26 cellular contexts compared by ENCODE assay signal in genomic region chr1:89836997-89837909, GRCh38. TPM values are rescaled to one million over a fixed set of nuclear protein-coding genes. Genes with fewer than 3 reads are reported as not detected.
DNase-seq lines count a peak whose midpoint lies in the region; FAIRE-seq lines count a peak whose summit lies in the region.
"Had no signal": no experiment of that assay in that cellular context is flagged by ENCODE, and none has a peak within 500 bp of the region (broad histone marks: within the 10 kb centered on the region; RNA-seq: fewer than 3 reads in every experiment).

No MANE protein-coding gene starts in this region.

- H3K27ac ChIP-seq in HUES48 (ENCODE audit: low read depth, low read length) (peak overlapping the region; percentile 75), cingulate gyrus (ENCODE audit: low read depth, low read length) (peak overlapping the region; percentile 66), small intestine (ENCODE audit: low read depth in 1 of 2, low read length in 1 of 2) (no peak overlapping the region)
- H3K27ac ChIP-seq: brain microvascular endothelial cell, esophagus squamous epithelium, KMS-11, neutrophil, upper lobe of right lung had no signal

- peaks cover 22% of the 10 kb centered on the region for H3K4me1 Mint-ChIP-seq in activated CD4-positive, alpha-beta memory T cell treated with anti-CD3 and anti-CD28 coated beads, Interleukin-2, amount 10 ng/mL, durations not matched to agents 7 days and 5 days

- peaks cover 43% of the 10 kb centered on the region for H3K4me1 ChIP-seq in HUES48 (ENCODE audit: control insufficient read depth, insufficient read depth, low read length)
- peaks cover 0 to 2% of the 10 kb centered on the region in 2 donors for H3K4me1 ChIP-seq in small intestine (ENCODE audit: control insufficient read depth in 2 of 2, insufficient read depth in 1 of 2, low read depth in 1 of 2, low read length in 1 of 2)

- POLR2A ChIA-PET in activated CD4-positive, alpha-beta memory T cell treated with anti-CD3 and anti-CD28 coated beads, Interleukin-2, amount 10 ng/mL, durations not matched to agents 7 days and 5 days (lab: Charles Lee): no interaction called here

- H3K27ac Mint-ChIP-seq in activated CD4-positive, alpha-beta memory T cell treated with anti-CD3 and anti-CD28 coated beads, Interleukin-2, amount 10 ng/mL, durations not matched to agents 7 days and 5 days: no peak overlapping the region
- H3K27ac Mint-ChIP-seq: activated CD4-positive, alpha-beta memory T cell treated with anti-CD3 and anti-CD28 coated beads for 36 hours had no signal

- H3K9me3 Mint-ChIP-seq in activated CD4-positive, alpha-beta memory T cell treated with anti-CD3 and anti-CD28 coated beads, Interleukin-2, amount 10 ng/mL, durations not matched to agents 7 days and 5 days: no peaks in the 10 kb centered on the region
- H3K9me3 Mint-ChIP-seq: activated CD4-positive, alpha-beta memory T cell treated with anti-CD3 and anti-CD28 coated beads for 36 hours; CD4-positive, alpha-beta memory T cell had no signal

- 67 to 85% (median 73%) methylated on average over 4 of the region's 4 CpGs for WGBS in small intestine, 3 donors

- FAIRE-seq in islet of Langerhans (lab: Jason Lieb, UNC): peak; percentile 5
- FAIRE-seq in small intestine (lab: Jason Lieb, UNC): no peak

- H3K4me3 ChIP-seq in HUES48 (ENCODE audit: low read depth, low read length) (peak overlapping the region; percentile 7; the same call in 1 of the 2 replicates), small intestine (ENCODE audit: low read depth in 1 of 2, low read length in 2 of 2) (no peak overlapping the region)
- H3K4me3 ChIP-seq: esophagus squamous epithelium, upper lobe of right lung had no signal

- CTCF ChIA-PET in activated CD4-positive, alpha-beta memory T cell treated with anti-CD3 and anti-CD28 coated beads, Interleukin-2, amount 10 ng/mL, durations not matched to agents 7 days and 5 days (lab: Charles Lee): no interaction called here

- H3K4me3 Mint-ChIP-seq in activated CD4-positive, alpha-beta memory T cell treated with anti-CD3 and anti-CD28 coated beads, Interleukin-2, amount 10 ng/mL, durations not matched to agents 7 days and 5 days: no peak overlapping the region
- H3K4me3 Mint-ChIP-seq: activated CD4-positive, alpha-beta memory T cell treated with anti-CD3 and anti-CD28 coated beads for 36 hours; CD4-positive, alpha-beta memory T cell had no signal

- H3K36me3 Mint-ChIP-seq in activated CD4-positive, alpha-beta memory T cell treated with anti-CD3 and anti-CD28 coated beads, Interleukin-2, amount 10 ng/mL, durations not matched to agents 7 days and 5 days (ENCODE audit: low read depth): no peaks in the 10 kb centered on the region
- H3K36me3 Mint-ChIP-seq: activated CD4-positive, alpha-beta memory T cell treated with anti-CD3 and anti-CD28 coated beads for 36 hours; CD4-positive, alpha-beta memory T cell had no signal

- H3K9me3 ChIP-seq in HUES48 (ENCODE audit: control insufficient read depth, insufficient read depth, low read length): no peaks in the 10 kb centered on the region
- H3K9me3 ChIP-seq in small intestine (ENCODE audit: control insufficient read depth, low read depth): no peaks in the 10 kb centered on the region
- H3K9me3 ChIP-seq: esophagus squamous epithelium, neutrophil, upper lobe of right lung had no signal

- DNase-seq in small intestine: peak; percentile 61
- DNase-seq in DMS79 (lab: John Stamatoyannopoulos, UW): no peak
- no peak for DNase-seq in activated CD4-positive, alpha-beta memory T cell treated with anti-CD3 and anti-CD28 coated beads, Interleukin-2, amount 10 ng/mL, durations not matched to agents 7 days and 5 days
- no peak for DNase-seq in activated CD4-positive, alpha-beta T cell treated with anti-CD3 and anti-CD28 coated beads for 4 hours
- DNase-seq: activated CD4-positive, alpha-beta memory T cell treated with anti-CD3 and anti-CD28 coated beads for 36 hours; activated naive CD4-positive, alpha-beta T cell treated with anti-CD3 and anti-CD28 coated beads, Interleukin-2, amount 50 U/mL, for 16 hours; activated T-cell treated with anti-CD3 and anti-CD28 coated beads, Interleukin-2, amount 50 U/mL, for 1 hour; brain microvascular endothelial cell; CD4-positive, alpha-beta memory T cell; dermis blood vessel endothelial cell; esophagus squamous epithelium; head of caudate nucleus; midbrain; NCI-H1105; NCI-H2107; NCI-H69; retina; Right ventricle myocardium superior; stimulated activated naive CD4-positive, alpha-beta T cell; T-helper 1 cell; upper lobe of right lung had no signal

- H3K9ac ChIP-seq in HUES48 (ENCODE audit: low read depth, low read length): no peak overlapping the region
- H3K9ac ChIP-seq: KMS-11 had no signal

- H3K36me3 ChIP-seq in HUES48 (ENCODE audit: control insufficient read depth, insufficient read depth, low read length) (0 out of 2 replicates have a peak, but pooled peaks cover 4% of the 10 kb centered on the region), small intestine (ENCODE audit: control insufficient read depth in 2 of 2, insufficient read depth in 2 of 2, low read length in 2 of 2) (peaks cover 0 to 3% of the 10 kb centered on the region in 2 donors)
- H3K36me3 ChIP-seq: brain microvascular endothelial cell, esophagus squamous epithelium, neutrophil, upper lobe of right lung had no signal

- peaks cover 3% of the 10 kb centered on the region for H3K27me3 Mint-ChIP-seq in activated CD4-positive, alpha-beta memory T cell treated with anti-CD3 and anti-CD28 coated beads, Interleukin-2, amount 10 ng/mL, durations not matched to agents 7 days and 5 days
- H3K27me3 Mint-ChIP-seq: activated CD4-positive, alpha-beta memory T cell treated with anti-CD3 and anti-CD28 coated beads for 36 hours; CD4-positive, alpha-beta memory T cell had no signal

- H3K27me3 ChIP-seq in HUES48 (ENCODE audit: control insufficient read depth, insufficient read depth, low read length): no peaks in the 10 kb centered on the region
- no peaks in the 10 kb centered on the region for H3K27me3 ChIP-seq in small intestine (ENCODE audit: control insufficient read depth in 2 of 2, insufficient read depth in 2 of 2, low read length in 2 of 2)
- H3K27me3 ChIP-seq: brain microvascular endothelial cell, esophagus squamous epithelium, neutrophil, upper lobe of right lung had no signal

RNA-seq across cellular contexts. Expression of gene LRRC8D, which starts 16.4 kb away (rescaled TPM):
- 10 to 100 TPM; 13.0 to 22.1 (median 18.3) TPM for polyA plus RNA-seq in small intestine
- total RNA-seq in activated CD4-positive, alpha-beta memory T cell treated with anti-CD3 and anti-CD28 coated beads, Interleukin-2, amount 10 ng/mL, durations not matched to agents 7 days and 5 days: 10 to 100 TPM; 19.4 to 20.3 TPM

Comparison
In these comparisons a context has a peak if more than half of its experiments do, and no peak if none do; other contexts are left out.
1. H3K27ac ChIP-seq: peak in HUES48 (single experiment) and cingulate gyrus (single experiment); none in small intestine (0 of 2).